In the genomic region with DNA sequence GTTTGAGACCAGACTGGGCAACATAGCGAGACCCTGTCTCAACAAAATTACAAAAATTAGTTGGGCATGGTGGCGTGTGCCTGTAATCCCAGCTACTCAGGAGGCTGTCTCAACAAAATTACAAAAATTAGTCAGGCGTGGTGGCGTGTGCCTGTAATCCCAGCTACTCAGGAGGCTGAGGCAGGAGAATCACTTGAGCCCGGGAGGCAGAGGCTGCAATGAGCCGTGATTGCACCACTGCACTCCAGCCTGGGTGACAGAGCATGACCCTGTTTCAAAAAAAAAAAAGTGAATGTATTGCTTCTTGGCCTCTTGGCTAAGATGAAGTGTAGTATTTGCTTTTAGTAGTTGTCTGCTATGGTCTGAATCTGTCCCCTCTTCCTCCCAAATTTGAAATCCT, we compare ENCODE assay signal across 13 cellular contexts. TPM values are rescaled to one million over a fixed set of nuclear protein-coding genes. Genes with fewer than 3 reads are reported as not detected.
"Had no signal": no experiment of that assay in that cellular context is flagged by ENCODE, and none has a peak within 500 bp of the region (broad histone marks: within the 10 kb centered on the region; RNA-seq: fewer than 3 reads in every experiment).

No MANE protein-coding gene starts in this region.

RNA-seq across cellular contexts. Expression of gene HCAR2, which starts 22.2 kb away (rescaled TPM):
- total RNA-seq: activated B cell treated with CpG ODN at 0.5 μM for 24 hours; activated CD4-positive, alpha-beta memory T cell treated with anti-CD3 and anti-CD28 coated beads for 36 hours; activated CD8-positive, alpha-beta memory T cell treated with anti-CD3 and anti-CD28 coated beads for 36 hours; activated CD8-positive, alpha-beta T cell treated with anti-CD3 and anti-CD28 coated beads for 36 hours; activated naive CD4-positive, alpha-beta T cell treated with anti-CD3 and anti-CD28 coated beads for 36 hours; activated naive CD8-positive, alpha-beta T cell treated with anti-CD3 and anti-CD28 coated beads for 36 hours; activated T-cell treated with anti-CD3 and anti-CD28 coated beads, Interleukin-2, amount 50 U/mL, for 4 hours; activated T-cell treated with anti-CD3 and anti-CD28 coated beads, Interleukin-2, amount 50 U/mL, for 72 hours; activated T-helper 17 cell treated with anti-CD3 and anti-CD28 coated beads, Interleukin-2, amount 50 U/mL, for 72 hours; astrocyte; body of pancreas had no signal
- polyA plus RNA-seq: aorta had no signal

RNA-seq across cellular contexts. Expression of gene HCAR3, which starts 35.6 kb away (rescaled TPM):
- total RNA-seq: activated B cell treated with CpG ODN at 0.5 μM for 24 hours; activated CD8-positive, alpha-beta memory T cell treated with anti-CD3 and anti-CD28 coated beads for 36 hours; activated CD8-positive, alpha-beta T cell treated with anti-CD3 and anti-CD28 coated beads for 36 hours; activated naive CD4-positive, alpha-beta T cell treated with anti-CD3 and anti-CD28 coated beads for 36 hours; activated naive CD8-positive, alpha-beta T cell treated with anti-CD3 and anti-CD28 coated beads for 36 hours; activated T-cell treated with anti-CD3 and anti-CD28 coated beads, Interleukin-2, amount 50 U/mL, for 4 hours; activated T-cell treated with anti-CD3 and anti-CD28 coated beads, Interleukin-2, amount 50 U/mL, for 72 hours; activated T-helper 17 cell treated with anti-CD3 and anti-CD28 coated beads, Interleukin-2, amount 50 U/mL, for 72 hours; astrocyte had no signal
- polyA plus RNA-seq: aorta had no signal

RNA-seq across cellular contexts. Expression of gene HCAR1, which starts 49.7 kb away (rescaled TPM):
- total RNA-seq: activated B cell treated with CpG ODN at 0.5 μM for 24 hours, astrocyte, cardiac septum had no signal
- polyA plus RNA-seq: aorta had no signal
